Comparison of ENCODE assay signal across 17 cellular contexts in genomic region chr1:175015243-175015642, GRCh38. TPM values are rescaled to one million over a fixed set of nuclear protein-coding genes. Genes with fewer than 3 reads are reported as not detected.
DNase-seq lines count a peak whose midpoint lies in the region; ATAC-seq and TF ChIP-seq lines count a peak whose summit lies in the region.
"Had no signal": no experiment of that assay in that cellular context is flagged by ENCODE, and none has a peak within 500 bp of the region (broad histone marks: within the 10 kb centered on the region; RNA-seq: fewer than 3 reads in every experiment).

No MANE protein-coding gene starts in this region.

- H3K4me3 Mint-ChIP-seq in activated naive CD8-positive, alpha-beta T cell: no peak overlapping the region
- H3K4me3 Mint-ChIP-seq in endothelial cell (ENCODE audit: unreplicated experiment): no peak overlapping the region
- H3K4me3 Mint-ChIP-seq: activated CD8-positive, alpha-beta memory T cell treated with anti-CD3 and anti-CD28 coated beads, Interleukin-2, amount 10 ng/mL, durations not matched to agents 7 days and 5 days had no signal

- DNase-seq in activated naive CD4-positive, alpha-beta T cell treated with anti-CD3 and anti-CD28 coated beads, Interleukin-2, amount 50 U/mL, for 72 hours (ENCODE audit: low spot score in 2 of 2): no peak
- DNase-seq in activated naive CD4-positive, alpha-beta T cell treated with Interleukin-2 at 50 U/mL for 16 hours: no peak
- DNase-seq in glomerular visceral epithelial cell (ENCODE audit: extremely low spot score): peak; percentile 30
- no peak for DNase-seq in endothelial cell (ENCODE audit: low spot score)
- no peak for DNase-seq in NCI-H187 treated with DMSO at 0.1 percent for 48 hours (lab: John Stamatoyannopoulos, UW)
- no peak for DNase-seq in NCI-H524 treated with DMSO at 0.1 percent for 48 hours (lab: John Stamatoyannopoulos, UW)
- DNase-seq: activated CD8-positive, alpha-beta memory T cell treated with anti-CD3 and anti-CD28 coated beads, Interleukin-2, amount 10 ng/mL, durations not matched to agents 7 days and 5 days; adrenal gland; dermis blood vessel endothelial cell; DMS153; mesendoderm; NCI-H1417 treated with DMSO at 0.1 percent for 48 hours; nucleus accumbens; stomach had no signal

- peaks cover 5% of the 10 kb centered on the region for H3K4me1 Mint-ChIP-seq in activated naive CD8-positive, alpha-beta T cell (ENCODE audit: low read depth)
- no peaks in the 10 kb centered on the region for H3K4me1 Mint-ChIP-seq in endothelial cell (ENCODE audit: unreplicated experiment)

- no peak for TF ChIP-seq CTCF in endothelial cell (IDR thresholded peaks at IDR 0.05; ENCODE audit: unreplicated experiment)

- peak overlapping the region; percentile 29 to 54 for H3K27ac Mint-ChIP-seq in activated naive CD4-positive, alpha-beta T cell treated with anti-CD3 and anti-CD28 coated beads, Interleukin-2, amount 50 U/mL, for 72 hours
- peak overlapping the region; percentile 12 for H3K27ac Mint-ChIP-seq in activated naive CD8-positive, alpha-beta T cell
- no peak overlapping the region for H3K27ac Mint-ChIP-seq in endothelial cell (ENCODE audit: unreplicated experiment)
- H3K27ac Mint-ChIP-seq: activated CD8-positive, alpha-beta memory T cell treated with anti-CD3 and anti-CD28 coated beads, Interleukin-2, amount 10 ng/mL, durations not matched to agents 7 days and 5 days had no signal

- no peak for ATAC-seq in activated naive CD4-positive, alpha-beta T cell treated with anti-CD3 and anti-CD28 coated beads, Interleukin-2, amount 50 U/mL, for 72 hours
- ATAC-seq in HG03460 (IDR thresholded peaks at IDR 0.05; ENCODE audit: unreplicated experiment): no peak
- ATAC-seq: activated CD8-positive, alpha-beta memory T cell treated with anti-CD3 and anti-CD28 coated beads, Interleukin-2, amount 10 ng/mL, durations not matched to agents 7 days and 5 days; HCT116 had no signal

- H3K27me3 Mint-ChIP-seq in activated naive CD8-positive, alpha-beta T cell: no peaks in the 10 kb centered on the region
- H3K27me3 Mint-ChIP-seq in endothelial cell (ENCODE audit: unreplicated experiment): no peaks in the 10 kb centered on the region
- H3K27me3 Mint-ChIP-seq: activated CD8-positive, alpha-beta memory T cell treated with anti-CD3 and anti-CD28 coated beads, Interleukin-2, amount 10 ng/mL, durations not matched to agents 7 days and 5 days had no signal

- H3K36me3 Mint-ChIP-seq in activated naive CD4-positive, alpha-beta T cell treated with anti-CD3 and anti-CD28 coated beads, Interleukin-2, amount 50 U/mL, for 72 hours: peaks cover 0 to 17% of the 10 kb centered on the region in 2 donors
- peaks cover 11% of the 10 kb centered on the region for H3K36me3 Mint-ChIP-seq in activated naive CD8-positive, alpha-beta T cell
- H3K36me3 Mint-ChIP-seq in endothelial cell (ENCODE audit: low read depth, unreplicated experiment): peaks cover 26% of the 10 kb centered on the region

- H3K9me3 Mint-ChIP-seq in activated naive CD4-positive, alpha-beta T cell treated with anti-CD3 and anti-CD28 coated beads, Interleukin-2, amount 50 U/mL, for 72 hours: no peaks in the 10 kb centered on the region
- H3K9me3 Mint-ChIP-seq in activated naive CD8-positive, alpha-beta T cell (ENCODE audit: low read depth): no peaks in the 10 kb centered on the region
- no peaks in the 10 kb centered on the region for H3K9me3 Mint-ChIP-seq in endothelial cell (ENCODE audit: unreplicated experiment)

RNA-seq across cellular contexts. Expression of gene MRPS14, which starts 8.0 kb away (rescaled TPM):
- 10 to 100 TPM; 42.6 to 45.7 TPM for total RNA-seq in activated naive CD4-positive, alpha-beta T cell treated with anti-CD3 and anti-CD28 coated beads, Interleukin-2, amount 50 U/mL, for 72 hours
- 41.5 TPM for total RNA-seq in endothelial cell (ENCODE audit: unreplicated experiment)

RNA-seq across cellular contexts. Expression of gene CACYBP, which starts 15.5 kb away (rescaled TPM):
- total RNA-seq in activated naive CD4-positive, alpha-beta T cell treated with anti-CD3 and anti-CD28 coated beads, Interleukin-2, amount 50 U/mL, for 72 hours: 100 to 1,000 TPM; 345 to 354 TPM
- total RNA-seq in endothelial cell (ENCODE audit: unreplicated experiment): 95.0 TPM

RNA-seq across cellular contexts. Expression of gene TNN, which starts 52.4 kb away (rescaled TPM):
- not detected for total RNA-seq in activated naive CD4-positive, alpha-beta T cell treated with anti-CD3 and anti-CD28 coated beads, Interleukin-2, amount 50 U/mL, for 72 hours
- 4.1 TPM for total RNA-seq in endothelial cell (ENCODE audit: unreplicated experiment)
- total RNA-seq: activated CD8-positive, alpha-beta memory T cell treated with anti-CD3 and anti-CD28 coated beads, Interleukin-2, amount 10 ng/mL, durations not matched to agents 7 days and 5 days; dermis blood vessel endothelial cell had no signal
